In the genomic region with DNA sequence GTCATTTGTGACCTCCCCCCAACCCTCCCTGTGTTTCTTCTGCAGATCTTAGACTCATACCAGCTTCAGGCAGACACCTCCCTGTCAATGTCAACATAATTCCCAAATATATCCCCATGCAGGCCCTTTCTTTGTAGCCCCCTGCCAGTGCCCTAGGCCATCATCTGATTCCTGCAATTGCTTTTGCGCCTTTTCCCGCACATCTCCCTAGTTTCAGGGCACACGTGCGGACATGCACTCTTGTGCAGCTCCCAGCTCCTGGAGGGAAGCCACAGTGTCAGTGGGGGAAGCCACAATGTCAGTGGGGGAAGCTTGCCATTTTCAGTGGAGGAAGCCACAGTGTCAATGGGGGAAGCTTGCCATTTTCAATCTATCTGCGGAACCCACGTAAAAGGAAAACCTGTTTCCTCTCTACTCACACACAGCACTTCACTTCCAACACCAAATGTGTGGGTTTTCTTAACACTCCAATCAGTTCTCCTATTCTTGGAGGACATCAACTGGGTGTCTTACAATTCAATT, we compare ENCODE assay signal across 21 cellular contexts.
"Had no signal": no experiment of that assay in that cellular context is flagged by ENCODE, and none has a peak within 500 bp of the region (broad histone marks: within the 10 kb centered on the region; RNA-seq: fewer than 3 reads in every experiment).

No MANE protein-coding gene starts in this region.

- H3K9me3 Mint-ChIP-seq: activated naive CD4-positive, alpha-beta T cell treated with anti-CD3 and anti-CD28 coated beads, Interleukin-2, amount 10 ng/mL, durations not matched to agents 7 days and 5 days had no signal

- H3K27ac Mint-ChIP-seq: activated CD8-positive, alpha-beta memory T cell treated with anti-CD3 and anti-CD28 coated beads, Interleukin-2, amount 10 ng/mL, durations not matched to agents 7 days and 5 days; activated CD8-positive, alpha-beta T cell treated with anti-CD3 and anti-CD28 coated beads for 36 hours; activated naive CD4-positive, alpha-beta T cell treated with anti-CD3 and anti-CD28 coated beads, Interleukin-2, amount 10 ng/mL, durations not matched to agents 7 days and 5 days; memory B cell; T-helper 1 cell treated with Interleukin-12 subunit alpha and Interleukin-12 subunit beta and Interleukin-4 antibody, amounts not matched to agents 30 μg/mL and 1 μg/mL, for 36 hours had no signal

- H3K36me3 ChIP-seq: cardiac muscle cell, heart left ventricle, spleen, thoracic aorta, vagina had no signal

- H3K27me3 Mint-ChIP-seq: activated CD8-positive, alpha-beta memory T cell treated with anti-CD3 and anti-CD28 coated beads, Interleukin-2, amount 10 ng/mL, durations not matched to agents 7 days and 5 days; activated CD8-positive, alpha-beta T cell treated with anti-CD3 and anti-CD28 coated beads for 36 hours; activated naive CD4-positive, alpha-beta T cell treated with anti-CD3 and anti-CD28 coated beads, Interleukin-2, amount 10 ng/mL, durations not matched to agents 7 days and 5 days; memory B cell had no signal

- H3K9me3 ChIP-seq: vagina had no signal

- DNase-seq: activated CD4-positive, alpha-beta T cell treated with anti-CD3 and anti-CD28 coated beads for 48 hours; activated CD8-positive, alpha-beta memory T cell treated with anti-CD3 and anti-CD28 coated beads, Interleukin-2, amount 10 ng/mL, durations not matched to agents 7 days and 5 days; activated CD8-positive, alpha-beta T cell treated with anti-CD3 and anti-CD28 coated beads for 36 hours; activated effector memory CD4-positive, alpha-beta T cell treated with anti-CD3 and anti-CD28 coated beads, Interleukin-2, amount 50 U/mL, for 16 hours; activated naive CD4-positive, alpha-beta T cell treated with anti-CD3 and anti-CD28 coated beads, Interleukin-2, amount 10 ng/mL, durations not matched to agents 7 days and 5 days; activated T-cell treated with anti-CD3 and anti-CD28 coated beads for 4 hours; heart left ventricle; islet precursor cell; mucosa of descending colon; spleen; stimulated activated CD4-positive, alpha-beta T cell treated with anti-CD3 and anti-CD28 coated beads, Interleukin-4, amount 100 ng/mL, for 24 hours; stimulated activated naive CD4-positive, alpha-beta T cell treated with Interleukin-2 at 50 U/mL for 16 hours; T1000 had no signal

- H3K27ac ChIP-seq: cardiac muscle cell, thoracic aorta, vagina had no signal

- H3K4me3 Mint-ChIP-seq: activated CD8-positive, alpha-beta memory T cell treated with anti-CD3 and anti-CD28 coated beads, Interleukin-2, amount 10 ng/mL, durations not matched to agents 7 days and 5 days; activated CD8-positive, alpha-beta T cell treated with anti-CD3 and anti-CD28 coated beads for 36 hours; activated naive CD4-positive, alpha-beta T cell treated with anti-CD3 and anti-CD28 coated beads, Interleukin-2, amount 10 ng/mL, durations not matched to agents 7 days and 5 days; memory B cell; T-helper 1 cell treated with Interleukin-12 subunit alpha and Interleukin-12 subunit beta and Interleukin-4 antibody, amounts not matched to agents 30 μg/mL and 1 μg/mL, for 36 hours; type B pancreatic cell had no signal

- H3K4me3 ChIP-seq: cardiac muscle cell, dorsolateral prefrontal cortex, heart left ventricle, mucosa of descending colon, spleen, thoracic aorta, vagina had no signal

- ATAC-seq: activated CD8-positive, alpha-beta memory T cell treated with anti-CD3 and anti-CD28 coated beads, Interleukin-2, amount 10 ng/mL, durations not matched to agents 7 days and 5 days; activated CD8-positive, alpha-beta T cell treated with anti-CD3 and anti-CD28 coated beads for 36 hours; left cardiac atrium; mucosa of descending colon had no signal

- H3K36me3 Mint-ChIP-seq: activated CD8-positive, alpha-beta memory T cell treated with anti-CD3 and anti-CD28 coated beads, Interleukin-2, amount 10 ng/mL, durations not matched to agents 7 days and 5 days; activated naive CD4-positive, alpha-beta T cell treated with anti-CD3 and anti-CD28 coated beads, Interleukin-2, amount 10 ng/mL, durations not matched to agents 7 days and 5 days; memory B cell had no signal

- H3K27me3 ChIP-seq: cardiac muscle cell, dorsolateral prefrontal cortex, heart left ventricle, spleen, vagina had no signal

- H3K4me1 Mint-ChIP-seq: activated CD8-positive, alpha-beta memory T cell treated with anti-CD3 and anti-CD28 coated beads, Interleukin-2, amount 10 ng/mL, durations not matched to agents 7 days and 5 days; activated naive CD4-positive, alpha-beta T cell treated with anti-CD3 and anti-CD28 coated beads, Interleukin-2, amount 10 ng/mL, durations not matched to agents 7 days and 5 days; memory B cell had no signal
